ENCODE assay signal across 19 cellular contexts in the genomic region with DNA sequence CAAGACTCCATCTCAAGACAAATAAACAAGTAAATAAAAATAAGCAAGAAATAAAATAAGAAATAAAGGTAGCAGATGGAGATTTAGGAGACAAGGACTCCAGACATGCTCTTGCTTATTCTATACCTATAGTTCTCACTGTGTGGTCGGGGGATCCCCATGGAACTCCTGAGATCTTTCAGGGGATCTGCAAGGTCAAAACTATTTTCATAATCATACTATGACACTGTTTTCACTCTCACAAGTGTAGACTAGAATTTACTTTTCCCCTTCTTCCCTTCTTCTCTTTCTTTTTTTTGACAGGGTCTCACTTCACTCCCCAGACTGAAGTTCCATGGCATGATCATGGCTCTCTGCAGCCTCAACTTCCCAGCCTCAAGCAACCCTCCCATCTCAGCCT. TPM values are rescaled to one million over a fixed set of nuclear protein-coding genes. Genes with fewer than 3 reads are reported as not detected.
DNase-seq lines count a peak whose midpoint lies in the region; ATAC-seq and TF ChIP-seq lines count a peak whose summit lies in the region.
"Had no signal": no experiment of that assay in that cellular context is flagged by ENCODE, and none has a peak within 500 bp of the region (broad histone marks: within the 10 kb centered on the region; RNA-seq: fewer than 3 reads in every experiment).

No MANE protein-coding gene starts in this region.

- H3K18ac ChIP-seq in neuronal stem cell (ENCODE audit: low read length) = no peak overlapping the region

- no peak for ATAC-seq in WTC11
- no peak for ATAC-seq in left lobe of liver

- no peak overlapping the region for H3K14ac ChIP-seq in neuronal stem cell (ENCODE audit: low read length)

- no peak overlapping the region for H2BK120ac ChIP-seq in neuronal stem cell (ENCODE audit: low read depth, low read length)

- H2AK5ac ChIP-seq in neuronal stem cell (ENCODE audit: low read depth, low read length) = no peak overlapping the region

- H2BK15ac ChIP-seq in neuronal stem cell (ENCODE audit: low read length) = no peak overlapping the region

- in situ Hi-C loops in GM13976 (cut with MboI; ENCODE audit: low sequenced_read_pairs, unreplicated experiment) = no loop called here

- H3K27ac Mint-ChIP-seq in HFFc6 = peak overlapping the region; percentile 41; the same call in 1 of the 2 replicates
- H3K27ac Mint-ChIP-seq in activated T-helper 1 cell treated with anti-CD3 and anti-CD28 coated beads, Interleukin-12 subunit alpha, Interleukin-12 subunit beta, Interleukin-2, Interleukin-4 antibody, amounts not matched to agents 30 ng/mL and 10 ng/mL and 1 ng/mL, durations not matched to agents 14 hours and 24 hours and 36 hours = peak overlapping the region; percentile 6
- H3K27ac Mint-ChIP-seq in WTC11 = no peak overlapping the region

- no peak overlapping the region for H2BK5ac ChIP-seq in neuronal stem cell (ENCODE audit: low read length)

- H3K4me2 ChIP-seq in BLaER1 treated with 17β-estradiol and CSF1 and Interleukin-3, amounts not matched to agents 10 nM and 100 nM = peak overlapping the region in 7 of 11 experiments; percentile 75 to 95 (median 92); a peak in 12 of 22 replicates
- no peak overlapping the region for H3K4me2 ChIP-seq in neuronal stem cell (ENCODE audit: insufficient read depth, low read length, poor library complexity, severe bottlenecking)

- 93% methylated on average over 1 of the region's 1 CpG for WGBS in prostate gland
- no CpG with 5 or more reads among the region's 1 CpG for WGBS in neuronal stem cell (ENCODE audit: extremely low coverage in 2 of 2, insufficient read length in 2 of 2, insufficient replicate concordance in 1 of 2), 2 donors

- no peak overlapping the region for H2AFZ ChIP-seq in neuronal stem cell (ENCODE audit: low read length)

- no peaks in the 10 kb centered on the region for H4K20me1 ChIP-seq in BLaER1 treated with 17β-estradiol and CSF1 and Interleukin-3, amounts not matched to agents 10 nM and 100 nM

- TF ChIP-seq POLR2A in prostate gland (IDR thresholded peaks at IDR 0.05) = no peak

- CTCF ChIA-PET in WTC11 (lab: Charles Lee) = interaction anchor here (1.7 to 2.4 kb wide), 3 partner anchors 9 to 267 kb away, joined by 4 to 21 read pairs (median 7); no protein-coding TSS in a partner anchor

- H3K4me1 Mint-ChIP-seq in HFFc6 (ENCODE audit: low read depth) = peaks cover 53% of the 10 kb centered on the region
- peaks cover 12% of the 10 kb centered on the region for H3K4me1 Mint-ChIP-seq in activated T-helper 1 cell treated with anti-CD3 and anti-CD28 coated beads, Interleukin-12 subunit alpha, Interleukin-12 subunit beta, Interleukin-2, Interleukin-4 antibody, amounts not matched to agents 30 ng/mL and 10 ng/mL and 1 ng/mL, durations not matched to agents 14 hours and 24 hours and 36 hours (ENCODE audit: low read depth)
- peaks cover 26% of the 10 kb centered on the region for H3K4me1 Mint-ChIP-seq in WTC11

- H3K4me3 Mint-ChIP-seq in HFFc6 (peak overlapping the region; percentile 18; the same call in 1 of the 2 replicates), WTC11 (no peak overlapping the region)
- H3K4me3 Mint-ChIP-seq in activated T-helper 1 cell treated with anti-CD3 and anti-CD28 coated beads, Interleukin-12 subunit alpha, Interleukin-12 subunit beta, Interleukin-2, Interleukin-4 antibody, amounts not matched to agents 30 ng/mL and 10 ng/mL and 1 ng/mL, durations not matched to agents 14 hours and 24 hours and 36 hours = no peak overlapping the region
- H3K4me3 Mint-ChIP-seq: CD8-positive, alpha-beta memory T cell had no signal

- H3K4me1 ChIP-seq in BLaER1 treated with 17β-estradiol and CSF1 and Interleukin-3, amounts not matched to agents 10 nM and 100 nM = peaks cover 24 to 95% (median 54%) of the 10 kb centered on the region in 10 experiments
- no peaks in the 10 kb centered on the region for H3K4me1 ChIP-seq in prostate gland (replicated peaks)
- H3K4me1 ChIP-seq in neuronal stem cell (ENCODE audit: control insufficient read depth in 2 of 2, insufficient read depth in 1 of 2, low read depth in 1 of 2, low read length in 2 of 2) = peaks cover 2 to 5% of the 10 kb centered on the region in 2 donors

- no peak overlapping the region for H3K4ac ChIP-seq in neuronal stem cell (ENCODE audit: low read length)

- no peaks in the 10 kb centered on the region for H3K36me3 Mint-ChIP-seq in HFFc6 (ENCODE audit: low read depth)
- H3K36me3 Mint-ChIP-seq in activated T-helper 1 cell treated with anti-CD3 and anti-CD28 coated beads, Interleukin-12 subunit alpha, Interleukin-12 subunit beta, Interleukin-2, Interleukin-4 antibody, amounts not matched to agents 30 ng/mL and 10 ng/mL and 1 ng/mL, durations not matched to agents 14 hours and 24 hours and 36 hours (ENCODE audit: low read depth) = no peaks in the 10 kb centered on the region
- H3K36me3 Mint-ChIP-seq in WTC11 = peaks cover 30% of the 10 kb centered on the region
- H3K36me3 Mint-ChIP-seq: CD8-positive, alpha-beta memory T cell had no signal

- H3K23ac ChIP-seq in neuronal stem cell (ENCODE audit: low read depth, low read length, poor library complexity) = no peak overlapping the region

- POLR2A ChIA-PET in WTC11 (lab: Charles Lee) = no interaction called here

- H3K4me3 ChIP-seq in BLaER1 treated with 17β-estradiol and CSF1 and Interleukin-3, amounts not matched to agents 10 nM and 100 nM = no peak overlapping the region
- H3K4me3 ChIP-seq in prostate gland (no peak overlapping the region), neuronal stem cell (ENCODE audit: low read length in 2 of 2) (no peak overlapping the region)
- H3K4me3 ChIP-seq: lung, spleen, transverse colon had no signal

- no peak for TF ChIP-seq CTCF in GM13976 (IDR thresholded peaks at IDR 0.05; ENCODE audit: borderline replicate concordance, control extremely low read depth, extremely low read depth, insufficient read depth, missing control alignments)
- TF ChIP-seq CTCF in HFFc6 (IDR thresholded peaks at IDR 0.05) = no peak
- no peak for TF ChIP-seq CTCF in prostate gland (IDR thresholded peaks at IDR 0.05)
- no peak for TF ChIP-seq CTCF in WTC11 (IDR thresholded peaks at IDR 0.05)

- no peaks in the 10 kb centered on the region for H3K79me1 ChIP-seq in neuronal stem cell (ENCODE audit: low read depth, low read length)

- no peaks in the 10 kb centered on the region for H3K27me3 ChIP-seq in BLaER1 treated with 17β-estradiol and CSF1 and Interleukin-3, amounts not matched to agents 10 nM and 100 nM
- H3K27me3 ChIP-seq in prostate gland (replicated peaks; ENCODE audit: insufficient read depth) (no peaks in the 10 kb centered on the region), neuronal stem cell (ENCODE audit: control insufficient read depth in 3 of 3, insufficient read depth in 3 of 3, low read depth in 1 of 3, low read length in 3 of 3) (no peaks in the 10 kb centered on the region)
- H3K27me3 ChIP-seq: neutrophil, transverse colon had no signal

- peaks cover 0 to 22% (median 14%) of the 10 kb centered on the region in 11 experiments; a peak in 17 of 22 replicates for H3K9me3 ChIP-seq in BLaER1 treated with 17β-estradiol and CSF1 and Interleukin-3, amounts not matched to agents 10 nM and 100 nM (replicated peaks in 1 of 11)
- H3K9me3 ChIP-seq in prostate gland (no peaks in the 10 kb centered on the region), neuronal stem cell (replicated peaks in 1 of 2; ENCODE audit: control insufficient read depth in 2 of 2, insufficient read depth in 1 of 2, low read depth in 1 of 2, low read length in 2 of 2) (peaks cover 0 to 8% of the 10 kb centered on the region in 2 donors)
- H3K9me3 ChIP-seq: neutrophil, transverse colon had no signal

- no peak overlapping the region for H2BK12ac ChIP-seq in neuronal stem cell (ENCODE audit: low read length)

- peaks cover 0 to 9% (median 0%) of the 10 kb centered on the region in 11 experiments; a peak in 1 of 22 replicates for H3K36me3 ChIP-seq in BLaER1 treated with 17β-estradiol and CSF1 and Interleukin-3, amounts not matched to agents 10 nM and 100 nM
- no peaks in the 10 kb centered on the region for H3K36me3 ChIP-seq in prostate gland
- no peaks in the 10 kb centered on the region for H3K36me3 ChIP-seq in neuronal stem cell (replicated peaks in 1 of 2; ENCODE audit: control insufficient read depth in 2 of 2, insufficient read depth in 2 of 2, low read length in 2 of 2)
- H3K36me3 ChIP-seq: neutrophil, spleen, transverse colon had no signal

- H4K91ac ChIP-seq in neuronal stem cell (ENCODE audit: low read depth, low read length, poor library complexity) = no peak overlapping the region

- H3K27me3 Mint-ChIP-seq in HFFc6 (ENCODE audit: insufficient read depth) = peaks cover 5% of the 10 kb centered on the region
- peaks cover 7% of the 10 kb centered on the region for H3K27me3 Mint-ChIP-seq in activated T-helper 1 cell treated with anti-CD3 and anti-CD28 coated beads, Interleukin-12 subunit alpha, Interleukin-12 subunit beta, Interleukin-2, Interleukin-4 antibody, amounts not matched to agents 30 ng/mL and 10 ng/mL and 1 ng/mL, durations not matched to agents 14 hours and 24 hours and 36 hours (ENCODE audit: insufficient read depth)
- peaks cover 27% of the 10 kb centered on the region for H3K27me3 Mint-ChIP-seq in WTC11 (ENCODE audit: low read depth)

- DNase-seq in GM13976 (ENCODE audit: low spot score) (peak; percentile 36), HFFc6 (no peak), prostate gland (ENCODE audit: low spot score) (no peak), neuronal stem cell (ENCODE audit: low spot score) (no peak), WTC11 (ENCODE audit: low spot score) (no peak), left lobe of liver (ENCODE audit: low spot score) (no peak)
- DNase-seq in activated T-helper 1 cell treated with anti-CD3 and anti-CD28 coated beads, Interleukin-12 subunit alpha, Interleukin-12 subunit beta, Interleukin-2, Interleukin-4 antibody, amounts not matched to agents 30 ng/mL and 10 ng/mL and 1 ng/mL, durations not matched to agents 14 hours and 24 hours and 36 hours (ENCODE audit: low spot score) = no peak
- DNase-seq: activated CD8-positive, alpha-beta memory T cell treated with anti-CD3 and anti-CD28 coated beads for 24 hours; CD8-positive, alpha-beta memory T cell; hippocampal formation; islet precursor cell; NCI-H526 treated with DMSO at 0.1 percent for 48 hours; Right ventricle myocardium superior; spleen; transverse colon had no signal

- H3K27ac ChIP-seq in BLaER1 treated with 17β-estradiol and CSF1 and Interleukin-3, amounts not matched to agents 10 nM and 100 nM = peak overlapping the region; percentile 46 to 98 (median 96); a peak in 14 of 22 replicates
- H3K27ac ChIP-seq in prostate gland (no peak overlapping the region), neuronal stem cell (replicated peaks; ENCODE audit: low read length) (no peak overlapping the region)
- H3K27ac ChIP-seq: neutrophil, spleen, transverse colon had no signal

- peak overlapping the region in 3 of 11 experiments; percentile 19 to 81 (median 62); a peak in 5 of 22 replicates for H3K9ac ChIP-seq in BLaER1 treated with 17β-estradiol and CSF1 and Interleukin-3, amounts not matched to agents 10 nM and 100 nM
- H3K9ac ChIP-seq in neuronal stem cell (ENCODE audit: low read depth, low read length, poor library complexity) = no peak overlapping the region

- H3K9me3 Mint-ChIP-seq in HFFc6 = no peaks in the 10 kb centered on the region
- peaks cover 8% of the 10 kb centered on the region for H3K9me3 Mint-ChIP-seq in activated T-helper 1 cell treated with anti-CD3 and anti-CD28 coated beads, Interleukin-12 subunit alpha, Interleukin-12 subunit beta, Interleukin-2, Interleukin-4 antibody, amounts not matched to agents 30 ng/mL and 10 ng/mL and 1 ng/mL, durations not matched to agents 14 hours and 24 hours and 36 hours
- H3K9me3 Mint-ChIP-seq in WTC11 = peaks cover 32% of the 10 kb centered on the region
- H3K9me3 Mint-ChIP-seq: CD8-positive, alpha-beta memory T cell had no signal

- intact Hi-C loops in activated T-helper 1 cell treated with anti-CD3 and anti-CD28 coated beads, Interleukin-12 subunit alpha, Interleukin-12 subunit beta, Interleukin-2, Interleukin-4 antibody, amounts not matched to agents 30 ng/mL and 10 ng/mL and 1 ng/mL, durations not matched to agents 14 hours and 24 hours and 36 hours (cut with micrococcal nuclease) = no loop called here
- intact Hi-C loops in prostate gland (cut with DNase I) = no loop called here

- no peak overlapping the region for H4K8ac ChIP-seq in neuronal stem cell (ENCODE audit: low read depth, low read length)

RNA-seq across cellular contexts. Expression of gene NLRP3, which starts 29.8 kb away (rescaled TPM):
- 1 to 10 TPM in 4 of 6 experiments, under 1 TPM in 2; 0.33 to 5.2 (median 4.3) TPM for total RNA-seq in HFFc6 (2021; fragmentation: NEBNext Ultra II Directional; extraction: Animal tissue kit (Norgen Biotek cat#: 25700))
- 0.12 TPM in 1 of 2 replicates, not detected in the other for total RNA-seq in activated T-helper 1 cell treated with anti-CD3 and anti-CD28 coated beads, Interleukin-12 subunit alpha, Interleukin-12 subunit beta, Interleukin-2, Interleukin-4 antibody, amounts not matched to agents 30 ng/mL and 10 ng/mL and 1 ng/mL, durations not matched to agents 14 hours and 24 hours and 36 hours
- total RNA-seq in prostate gland (1 to 10 TPM; 1.1 to 1.4 TPM), WTC11 (2021) (0.11 to 0.25 TPM (median 0.11 TPM) in 3 replicates), left lobe of liver (0.33 TPM)
- polyA plus RNA-seq in neuronal stem cell (2013, experiment 1 of 2) = 0.24 TPM
- 0.26 TPM for polyA plus RNA-seq in neuronal stem cell (2013, experiment 2 of 2)
- total RNA-seq: OCI-LY7 had no signal

RNA-seq across cellular contexts. Expression of gene ZNF496, which starts 54.5 kb away (rescaled TPM):
- 10 to 100 TPM; 13.7 to 19.9 (median 17.1) TPM for total RNA-seq in HFFc6 (2021; fragmentation: NEBNext Ultra II Directional; extraction: Animal tissue kit (Norgen Biotek cat#: 25700))
- total RNA-seq in activated T-helper 1 cell treated with anti-CD3 and anti-CD28 coated beads, Interleukin-12 subunit alpha, Interleukin-12 subunit beta, Interleukin-2, Interleukin-4 antibody, amounts not matched to agents 30 ng/mL and 10 ng/mL and 1 ng/mL, durations not matched to agents 14 hours and 24 hours and 36 hours = 13.8 and 14.8 TPM in 2 replicates
- total RNA-seq in prostate gland (10 to 100 TPM; 32.1 to 68.2 TPM), WTC11 (2021) (81.5 to 89.0 TPM (median 88.3 TPM) in 3 replicates), left lobe of liver (4.4 TPM)
- 40.1 TPM for polyA plus RNA-seq in neuronal stem cell (2013, experiment 1 of 2)
- 38.8 TPM for polyA plus RNA-seq in neuronal stem cell (2013, experiment 2 of 2)

Comparison
In these comparisons a context has a peak if more than half of its experiments do, and no peak if none do; other contexts are left out.
1. H3K27ac ChIP-seq: peak in BLaER1 treated with 17β-estradiol and CSF1 and Interleukin-3, amounts not matched to agents 10 nM and 100 nM (11 of 11); none in prostate gland (0 of 2) and neuronal stem cell (single experiment).